15 cellular contexts compared by ENCODE assay signal in genomic region chr5:172502410-172502809, GRCh38. TPM values are rescaled to one million over a fixed set of nuclear protein-coding genes. Genes with fewer than 3 reads are reported as not detected.
DNase-seq lines count a peak whose midpoint lies in the region; ATAC-seq and TF ChIP-seq lines count a peak whose summit lies in the region.
"Had no signal": no experiment of that assay in that cellular context is flagged by ENCODE, and none has a peak within 500 bp of the region (broad histone marks: within the 10 kb centered on the region; RNA-seq: fewer than 3 reads in every experiment).

No MANE protein-coding gene starts in this region.

- intact Hi-C loops in left cardiac atrium (cut with DNase I) = no loop called here
- intact Hi-C loops in sigmoid colon (cut with DNase I) = no loop called here

- ATAC-seq in left cardiac atrium = no peak
- ATAC-seq in HG03457 (IDR thresholded peaks at IDR 0.05; ENCODE audit: unreplicated experiment) = no peak
- ATAC-seq: CD8-positive, alpha-beta T cell had no signal

- no peak for TF ChIP-seq CTCF in right atrium auricular region (IDR thresholded peaks at IDR 0.05)
- TF ChIP-seq CTCF in sigmoid colon (IDR thresholded peaks at IDR 0.05) = no peak

- H3K27me3 ChIP-seq in right atrium auricular region (no peaks in the 10 kb centered on the region), sigmoid colon (no peaks in the 10 kb centered on the region)
- H3K27me3 ChIP-seq: BLaER1 treated with 17β-estradiol and CSF1 and Interleukin-3, amounts not matched to agents 10 nM and 100 nM; Peyer's patch had no signal

- H3K27ac ChIP-seq in right atrium auricular region (peak overlapping the region in 1 of 2 donors; percentile 77), sigmoid colon (no peak overlapping the region)
- H3K27ac ChIP-seq: Peyer's patch had no signal

- H3K4me1 ChIP-seq in right atrium auricular region (peaks cover 0 to 26% of the 10 kb centered on the region in 2 donors), sigmoid colon (peaks cover 0 to 18% (median 6%) of the 10 kb centered on the region in 4 donors)

- TF ChIP-seq POLR2A in sigmoid colon (IDR thresholded peaks at IDR 0.05) = no peak

- H3K36me3 ChIP-seq in right atrium auricular region = no peaks in the 10 kb centered on the region
- H3K36me3 ChIP-seq in sigmoid colon = no peaks in the 10 kb centered on the region
- H3K36me3 ChIP-seq: BLaER1 treated with 17β-estradiol and CSF1 and Interleukin-3, amounts not matched to agents 10 nM and 100 nM; Peyer's patch had no signal

- no peaks in the 10 kb centered on the region for H3K9me3 Mint-ChIP-seq in activated naive CD8-positive, alpha-beta T cell treated with anti-CD3 and anti-CD28 coated beads for 36 hours
- H3K9me3 Mint-ChIP-seq: CD8-positive, alpha-beta T cell had no signal

- H3K9me3 ChIP-seq in right atrium auricular region = no peaks in the 10 kb centered on the region
- no peaks in the 10 kb centered on the region for H3K9me3 ChIP-seq in sigmoid colon
- H3K9me3 ChIP-seq: BLaER1 treated with 17β-estradiol and CSF1 and Interleukin-3, amounts not matched to agents 10 nM and 100 nM; Peyer's patch had no signal

- H3K4me3 ChIP-seq in right atrium auricular region (no peak overlapping the region), sigmoid colon (no peak overlapping the region)
- H3K4me3 ChIP-seq: BLaER1 treated with 17β-estradiol and CSF1 and Interleukin-3, amounts not matched to agents 10 nM and 100 nM; Peyer's patch had no signal

- no peaks in the 10 kb centered on the region for H3K27me3 Mint-ChIP-seq in activated naive CD8-positive, alpha-beta T cell treated with anti-CD3 and anti-CD28 coated beads for 36 hours

- H3K36me3 Mint-ChIP-seq in activated naive CD8-positive, alpha-beta T cell treated with anti-CD3 and anti-CD28 coated beads for 36 hours = no peaks in the 10 kb centered on the region
- H3K36me3 Mint-ChIP-seq: CD8-positive, alpha-beta T cell had no signal

- H3K4me1 Mint-ChIP-seq in activated naive CD8-positive, alpha-beta T cell treated with anti-CD3 and anti-CD28 coated beads for 36 hours = no peaks in the 10 kb centered on the region

- DNase-seq in right atrium auricular region (ENCODE audit: low spot score) = peak; percentile 57
- DNase-seq in left cardiac atrium = no peak
- peak; percentile 5 for DNase-seq in mucosa of gallbladder (ENCODE audit: low spot score)
- peak; percentile 47 for DNase-seq in sigmoid colon
- no peak for DNase-seq in EL
- no peak for DNase-seq in superior temporal gyrus (ENCODE audit: extremely low spot score)
- no peak for DNase-seq in activated naive CD8-positive, alpha-beta T cell treated with anti-CD3 and anti-CD28 coated beads for 36 hours
- DNase-seq: NCI-H1105, NCI-H1694, NCI-H2081 treated with DMSO at 0.1 percent for 48 hours, NCI-H446 treated with DMSO at 0.1 percent for 48 hours had no signal

- H3K27ac Mint-ChIP-seq in activated naive CD8-positive, alpha-beta T cell treated with anti-CD3 and anti-CD28 coated beads for 36 hours = no peak overlapping the region
- H3K27ac Mint-ChIP-seq: CD8-positive, alpha-beta T cell had no signal

- no peak overlapping the region for H3K4me3 Mint-ChIP-seq in activated naive CD8-positive, alpha-beta T cell treated with anti-CD3 and anti-CD28 coated beads for 36 hours
- H3K4me3 Mint-ChIP-seq: CD8-positive, alpha-beta T cell had no signal

- WGBS in sigmoid colon, 2 donors = 90 to 95% methylated on average over 8 of the region's 8 CpGs

- no peak for TF ChIP-seq EP300 in sigmoid colon (IDR thresholded peaks at IDR 0.05)

RNA-seq across cellular contexts. Expression of gene SH3PXD2B, which starts 48.1 kb away (rescaled TPM):
- total RNA-seq in right atrium auricular region (10 to 100 TPM in 1 of 2 donors, 1 to 10 TPM in 1; 7.2 to 13.9 TPM), left cardiac atrium (10 to 100 TPM in 1 of 2 donors, 1 to 10 TPM in 1; 10.0 to 15.3 TPM), mucosa of gallbladder (30.6 TPM), sigmoid colon (10 to 100 TPM; 19.3 to 45.7 (median 20.9) TPM)
- polyA plus RNA-seq in sigmoid colon = 1 to 10 TPM; 3.6 to 9.2 (median 3.9) TPM
- total RNA-seq in activated naive CD8-positive, alpha-beta T cell treated with anti-CD3 and anti-CD28 coated beads for 36 hours = under 1 TPM; 0.80 to 0.84 TPM

Comparison
In these comparisons a context has a peak if more than half of its experiments do, and no peak if none do; other contexts are left out.
1. DNase-seq: peak in right atrium auricular region (single experiment), mucosa of gallbladder (single experiment) and sigmoid colon (single experiment); none in left cardiac atrium (single experiment), EL (single experiment), superior temporal gyrus (single experiment) and activated naive CD8-positive, alpha-beta T cell treated with anti-CD3 and anti-CD28 coated beads for 36 hours (single experiment).
2. RNA of gene SH3PXD2B, which starts 48.1 kb away (total RNA-seq): 30.6 TPM in mucosa of gallbladder (single experiment), 19.3 to 45.7 TPM in sigmoid colon, 10.0 to 15.3 TPM in left cardiac atrium and 7.2 to 13.9 TPM in right atrium auricular region; 0.80 to 0.84 TPM in activated naive CD8-positive, alpha-beta T cell treated with anti-CD3 and anti-CD28 coated beads for 36 hours; every median in the first group is over 4 times any median in the second.